In genomic region chr10:112189465-112189864, GRCh38 we compare ENCODE assay signal across 16 cellular contexts.
"Had no signal": no experiment of that assay in that cellular context is flagged by ENCODE, and none has a peak within 500 bp of the region (broad histone marks: within the 10 kb centered on the region; RNA-seq: fewer than 3 reads in every experiment).

No MANE protein-coding gene starts in this region.

- DNase-seq: activated CD4-positive, alpha-beta T cell treated with anti-CD3 and anti-CD28 coated beads, Interleukin-2, amount 10 ng/mL, durations not matched to agents 7 days and 5 days; activated CD8-positive, alpha-beta memory T cell treated with anti-CD3 and anti-CD28 coated beads, Interleukin-2, amount 50 U/mL, for 4 hours; activated CD8-positive, alpha-beta T cell treated with anti-CD3 and anti-CD28 coated beads, Interleukin-2, amount 10 ng/mL, durations not matched to agents 7 days and 5 days; activated naive CD4-positive, alpha-beta T cell; activated T-cell treated with anti-CD3 and anti-CD28 coated beads, Interleukin-2, amount 50 U/mL, for 4 hours; adrenal gland; colonic mucosa; kidney glomerular epithelial cell; left ventricle myocardium inferior; mammary epithelial cell; psoas muscle; right cardiac atrium; stimulated activated CD4-positive, alpha-beta T cell treated with anti-CD3 and anti-CD28 coated beads, Interleukin-12 subunit alpha, Interleukin-12 subunit beta, amount 100 ng/mL, for 4 hours; transverse colon had no signal

- ATAC-seq: activated CD4-positive, CD25-positive, alpha-beta regulatory T cell treated with anti-CD3 and anti-CD28 coated beads, Interleukin-2, amount 50 U/mL, for 24 hours; activated CD8-positive, alpha-beta T cell treated with anti-CD3 and anti-CD28 coated beads, Interleukin-2, amount 10 ng/mL, durations not matched to agents 7 days and 5 days; activated T-cell treated with anti-CD3 and anti-CD28 coated beads, Interleukin-2, amount 50 U/mL, for 4 hours; natural killer cell treated with Interleukin-12 subunit alpha and Interleukin-12 subunit beta and Interleukin-15 and Interleukin-18, amount 100 ng/mL, for 72 hours; psoas muscle had no signal
